Comparison of ENCODE assay signal across 1 cellular context in genomic region chr1:228737613-228738012, GRCh38.
TF ChIP-seq lines count a peak whose summit lies in the region.

No MANE protein-coding gene starts in this region.

TF ChIP-seq in GM23338, 12 proteins besides CTCF, POLR2A, EP300 and RAD21 (continued from another document):
- TF ChIP-seq REST (IDR thresholded peaks at IDR 0.05; ENCODE audit: unreplicated experiment) (no peak), CREB1 (CRISPR knock-in tag; IDR thresholded peaks at IDR 0.05; ENCODE audit: low read depth) (no peak), EZH2 (IDR thresholded peaks at IDR 0.05; ENCODE audit: low read depth, unreplicated experiment) (no peak), JUNB (IDR thresholded peaks at IDR 0.05; ENCODE audit: unreplicated experiment) (no peak), POLR2AphosphoS5 (IDR thresholded peaks at IDR 0.05; ENCODE audit: low read depth) (no peak), ZNF114 (CRISPR knock-in tag; IDR thresholded peaks at IDR 0.05) (no peak)
- TF ChIP-seq, protein P1, sequence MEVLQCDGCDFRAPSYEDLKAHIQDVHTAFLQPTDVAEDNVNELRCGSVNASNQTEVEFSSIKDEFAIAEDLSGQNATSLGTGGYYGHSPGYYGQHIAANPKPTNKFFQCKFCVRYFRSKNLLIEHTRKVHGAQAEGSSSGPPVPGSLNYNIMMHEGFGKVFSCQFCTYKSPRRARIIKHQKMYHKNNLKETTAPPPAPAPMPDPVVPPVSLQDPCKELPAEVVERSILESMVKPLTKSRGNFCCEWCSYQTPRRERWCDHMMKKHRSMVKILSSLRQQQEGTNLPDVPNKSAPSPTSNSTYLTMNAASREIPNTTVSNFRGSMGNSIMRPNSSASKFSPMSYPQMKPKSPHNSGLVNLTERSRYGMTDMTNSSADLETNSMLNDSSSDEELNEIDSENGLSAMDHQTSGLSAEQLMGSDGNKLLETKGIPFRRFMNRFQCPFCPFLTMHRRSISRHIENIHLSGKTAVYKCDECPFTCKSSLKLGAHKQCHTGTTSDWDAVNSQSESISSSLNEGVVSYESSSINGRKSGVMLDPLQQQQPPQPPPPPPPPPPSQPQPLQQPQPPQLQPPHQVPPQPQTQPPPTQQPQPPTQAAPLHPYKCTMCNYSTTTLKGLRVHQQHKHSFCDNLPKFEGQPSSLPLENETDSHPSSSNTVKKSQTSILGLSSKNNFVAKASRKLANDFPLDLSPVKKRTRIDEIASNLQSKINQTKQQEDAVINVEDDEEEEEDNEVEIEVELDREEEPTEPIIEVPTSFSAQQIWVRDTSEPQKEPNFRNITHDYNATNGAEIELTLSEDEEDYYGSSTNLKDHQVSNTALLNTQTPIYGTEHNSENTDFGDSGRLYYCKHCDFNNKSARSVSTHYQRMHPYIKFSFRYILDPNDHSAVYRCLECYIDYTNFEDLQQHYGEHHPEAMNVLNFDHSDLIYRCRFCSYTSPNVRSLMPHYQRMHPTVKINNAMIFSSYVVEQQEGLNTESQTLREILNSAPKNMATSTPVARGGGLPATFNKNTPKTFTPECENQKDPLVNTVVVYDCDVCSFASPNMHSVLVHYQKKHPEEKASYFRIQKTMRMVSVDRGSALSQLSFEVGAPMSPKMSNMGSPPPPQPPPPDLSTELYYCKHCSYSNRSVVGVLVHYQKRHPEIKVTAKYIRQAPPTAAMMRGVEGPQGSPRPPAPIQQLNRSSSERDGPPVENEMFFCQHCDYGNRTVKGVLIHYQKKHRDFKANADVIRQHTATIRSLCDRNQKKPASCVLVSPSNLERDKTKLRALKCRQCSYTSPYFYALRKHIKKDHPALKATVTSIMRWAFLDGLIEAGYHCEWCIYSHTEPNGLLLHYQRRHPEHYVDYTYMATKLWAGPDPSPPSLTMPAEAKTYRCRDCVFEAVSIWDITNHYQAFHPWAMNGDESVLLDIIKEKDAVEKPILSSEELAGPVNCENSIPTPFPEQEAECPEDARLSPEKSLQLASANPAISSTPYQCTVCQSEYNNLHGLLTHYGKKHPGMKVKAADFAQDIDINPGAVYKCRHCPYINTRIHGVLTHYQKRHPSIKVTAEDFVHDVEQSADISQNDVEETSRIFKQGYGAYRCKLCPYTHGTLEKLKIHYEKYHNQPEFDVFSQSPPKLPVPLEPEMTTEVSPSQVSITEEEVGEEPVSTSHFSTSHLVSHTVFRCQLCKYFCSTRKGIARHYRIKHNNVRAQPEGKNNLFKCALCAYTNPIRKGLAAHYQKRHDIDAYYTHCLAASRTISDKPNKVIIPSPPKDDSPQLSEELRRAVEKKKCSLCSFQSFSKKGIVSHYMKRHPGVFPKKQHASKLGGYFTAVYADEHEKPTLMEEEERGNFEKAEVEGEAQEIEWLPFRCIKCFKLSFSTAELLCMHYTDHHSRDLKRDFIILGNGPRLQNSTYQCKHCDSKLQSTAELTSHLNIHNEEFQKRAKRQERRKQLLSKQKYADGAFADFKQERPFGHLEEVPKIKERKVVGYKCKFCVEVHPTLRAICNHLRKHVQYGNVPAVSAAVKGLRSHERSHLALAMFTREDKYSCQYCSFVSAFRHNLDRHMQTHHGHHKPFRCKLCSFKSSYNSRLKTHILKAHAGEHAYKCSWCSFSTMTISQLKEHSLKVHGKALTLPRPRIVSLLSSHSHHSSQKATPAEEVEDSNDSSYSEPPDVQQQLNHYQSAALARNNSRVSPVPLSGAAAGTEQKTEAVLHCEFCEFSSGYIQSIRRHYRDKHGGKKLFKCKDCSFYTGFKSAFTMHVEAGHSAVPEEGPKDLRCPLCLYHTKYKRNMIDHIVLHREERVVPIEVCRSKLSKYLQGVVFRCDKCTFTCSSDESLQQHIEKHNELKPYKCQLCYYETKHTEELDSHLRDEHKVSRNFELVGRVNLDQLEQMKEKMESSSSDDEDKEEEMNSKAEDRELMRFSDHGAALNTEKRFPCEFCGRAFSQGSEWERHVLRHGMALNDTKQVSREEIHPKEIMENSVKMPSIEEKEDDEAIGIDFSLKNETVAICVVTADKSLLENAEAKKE (CRISPR knock-in tag; IDR thresholded peaks at IDR 0.05): no peak
TF ChIP-seq in GM23338: peak in this region for 0.
